Comparison of ENCODE assay signal across 9 cellular contexts in genomic region chr7:47578581-47579270, GRCh38. TPM values are rescaled to one million over a fixed set of nuclear protein-coding genes. Genes with fewer than 3 reads are reported as not detected.
DNase-seq lines count a peak whose midpoint lies in the region; ATAC-seq, FAIRE-seq and TF ChIP-seq lines count a peak whose summit lies in the region.
"Had no signal": no experiment of that assay in that cellular context is flagged by ENCODE, and none has a peak within 500 bp of the region (broad histone marks: within the 10 kb centered on the region; RNA-seq: fewer than 3 reads in every experiment).

No MANE protein-coding gene starts in this region.

- no peaks in the 10 kb centered on the region for H3K9me3 ChIP-seq in K562 (replicated peaks; ENCODE audit: control insufficient read depth, insufficient read depth, low read depth, low read length)
- no peaks in the 10 kb centered on the region for H3K9me3 ChIP-seq in mesenchymal stem cell (ENCODE audit: control insufficient read depth, low read length)
- H3K9me3 ChIP-seq in transverse colon, result no peaks in the 10 kb centered on the region

- peak; percentile 20 for ATAC-seq in activated CD8-positive, alpha-beta T cell treated with anti-CD3 and anti-CD28 coated beads for 36 hours
- no peak for ATAC-seq in activated CD8-positive, alpha-beta T cell treated with anti-CD3 and anti-CD28 coated beads, Interleukin-2, amount 10 ng/mL, durations not matched to agents 7 days and 5 days
- no peak for ATAC-seq in K562
- no peak for ATAC-seq in HG03280 (IDR thresholded peaks at IDR 0.05; ENCODE audit: unreplicated experiment)

- H3K36me3 Mint-ChIP-seq in activated CD8-positive, alpha-beta T cell treated with anti-CD3 and anti-CD28 coated beads for 36 hours (ENCODE audit: low read depth), result no peaks in the 10 kb centered on the region
- H3K36me3 Mint-ChIP-seq in activated CD8-positive, alpha-beta T cell treated with anti-CD3 and anti-CD28 coated beads, Interleukin-2, amount 10 ng/mL, durations not matched to agents 7 days and 5 days (ENCODE audit: low read depth), result no peaks in the 10 kb centered on the region

- peak overlapping the region; percentile 83 for H2AK5ac ChIP-seq in mesenchymal stem cell (ENCODE audit: low read length, severe bottlenecking)

- no peaks in the 10 kb centered on the region for H4K20me1 ChIP-seq in K562 (replicated peaks; ENCODE audit: control insufficient read depth, insufficient read depth, low read length)

- H4K8ac ChIP-seq in mesenchymal stem cell (ENCODE audit: low read length), result peak overlapping the region; percentile 88

- peak overlapping the region; percentile 58 to 83 for H3K18ac ChIP-seq in mesenchymal stem cell (ENCODE audit: low read depth in 1 of 2, low read length in 2 of 2)

- no peaks in the 10 kb centered on the region for H3K79me2 ChIP-seq in K562 (ENCODE audit: control insufficient read depth, insufficient read depth, low read length)

- TF ChIP-seq POLR2A in K562 (conservative IDR thresholded peaks at IDR 0.05) (no peak), transverse colon (IDR thresholded peaks at IDR 0.05) (no peak)

- FAIRE-seq in K562 (lab: Jason Lieb, UNC) (no peak), frontal cortex (lab: Jason Lieb, UNC) (no peak)

- CTCF ChIA-PET in activated CD8-positive, alpha-beta T cell treated with anti-CD3 and anti-CD28 coated beads for 36 hours (lab: Charles Lee), result interaction anchor here (0.8 kb wide), 1 partner anchor 64 kb away, joined by 3 read pairs; no protein-coding TSS in a partner anchor
- CTCF ChIA-PET in activated CD8-positive, alpha-beta T cell treated with anti-CD3 and anti-CD28 coated beads, Interleukin-2, amount 10 ng/mL, durations not matched to agents 7 days and 5 days (lab: Charles Lee), result no interaction called here
- CTCF ChIA-PET in K562 (lab: Yijun Ruan, JAX; ENCODE audit: low intra/inter-chr PET ratio), result interaction anchor here (0.7 kb wide), 1 partner anchor 1148 kb away, joined by 3 read pairs; no protein-coding TSS in a partner anchor

- peaks cover 23% of the 10 kb centered on the region for H3K27me3 Mint-ChIP-seq in activated CD8-positive, alpha-beta T cell treated with anti-CD3 and anti-CD28 coated beads for 36 hours
- H3K27me3 Mint-ChIP-seq in activated CD8-positive, alpha-beta T cell treated with anti-CD3 and anti-CD28 coated beads, Interleukin-2, amount 10 ng/mL, durations not matched to agents 7 days and 5 days (ENCODE audit: low read depth), result peaks cover 31% of the 10 kb centered on the region

- peak overlapping the region; percentile 69 to 82 for H2BK12ac ChIP-seq in mesenchymal stem cell (ENCODE audit: low read length in 2 of 2)

- H3K4me1 Mint-ChIP-seq in activated CD8-positive, alpha-beta T cell treated with anti-CD3 and anti-CD28 coated beads for 36 hours (ENCODE audit: low read depth), result peaks cover 5% of the 10 kb centered on the region
- H3K4me1 Mint-ChIP-seq in activated CD8-positive, alpha-beta T cell treated with anti-CD3 and anti-CD28 coated beads, Interleukin-2, amount 10 ng/mL, durations not matched to agents 7 days and 5 days (ENCODE audit: low read depth), result peaks cover 4% of the 10 kb centered on the region

- H2BK15ac ChIP-seq in mesenchymal stem cell (ENCODE audit: low read depth, poor library complexity, severe bottlenecking), result no peak overlapping the region

- H3K9me3 Mint-ChIP-seq in activated CD8-positive, alpha-beta T cell treated with anti-CD3 and anti-CD28 coated beads for 36 hours, result no peaks in the 10 kb centered on the region
- no peaks in the 10 kb centered on the region for H3K9me3 Mint-ChIP-seq in activated CD8-positive, alpha-beta T cell treated with anti-CD3 and anti-CD28 coated beads, Interleukin-2, amount 10 ng/mL, durations not matched to agents 7 days and 5 days (ENCODE audit: insufficient read depth)

- no peak overlapping the region for H3K4me3 Mint-ChIP-seq in activated CD8-positive, alpha-beta T cell treated with anti-CD3 and anti-CD28 coated beads for 36 hours
- no peak overlapping the region for H3K4me3 Mint-ChIP-seq in activated CD8-positive, alpha-beta T cell treated with anti-CD3 and anti-CD28 coated beads, Interleukin-2, amount 10 ng/mL, durations not matched to agents 7 days and 5 days

- H3K4ac ChIP-seq in mesenchymal stem cell (ENCODE audit: low read depth in 1 of 2, low read length in 2 of 2), result peak overlapping the region; percentile 78 to 87

- WGBS in K562 (ENCODE audit: insufficient coverage, low coverage, missing lambda C conversion rate), result 3% methylated on average over 17 of the region's 18 CpGs
- 37% methylated on average over 16 of the region's 18 CpGs for WGBS in mesenchymal stem cell
- WGBS in transverse colon (ENCODE audit: low coverage in 1 of 2), 2 donors, result 61 to 67% methylated on average over 3 to 18 of the region's 18 CpGs

- POLR2A ChIA-PET in activated CD8-positive, alpha-beta T cell treated with anti-CD3 and anti-CD28 coated beads for 36 hours (lab: Charles Lee), result no interaction called here
- POLR2A ChIA-PET in activated CD8-positive, alpha-beta T cell treated with anti-CD3 and anti-CD28 coated beads, Interleukin-2, amount 10 ng/mL, durations not matched to agents 7 days and 5 days (lab: Charles Lee), result no interaction called here
- POLR2A ChIA-PET in K562 (lab: Yijun Ruan, JAX), result interaction anchor here (0.9 kb wide), 1 partner anchor 347 kb away, joined by 3 read pairs; no protein-coding TSS in a partner anchor

- no peaks in the 10 kb centered on the region for H3K9me1 ChIP-seq in K562 (ENCODE audit: control insufficient read depth, insufficient read depth, low read length)

- peak overlapping the region; percentile 85 for H2BK120ac ChIP-seq in mesenchymal stem cell (ENCODE audit: low read depth, low read length)

- no peak for TF ChIP-seq EP300 in K562 (IDR thresholded peaks at IDR 0.05; ENCODE audit: low read length)
- TF ChIP-seq EP300 in transverse colon (IDR thresholded peaks at IDR 0.05; ENCODE audit: low read depth), result no peak

- H3K4me1 ChIP-seq in K562 (replicated peaks in 1 of 2; ENCODE audit: control insufficient read depth in 2 of 2, insufficient read depth in 2 of 2, low read length in 2 of 2), result no peaks in the 10 kb centered on the region
- H3K4me1 ChIP-seq in mesenchymal stem cell (ENCODE audit: control insufficient read depth, insufficient read depth, low read depth, low read length), result peaks cover 36% of the 10 kb centered on the region
- peaks cover 30 to 84% (median 58%) of the 10 kb centered on the region in 4 donors for H3K4me1 ChIP-seq in transverse colon

- H3K79me1 ChIP-seq in mesenchymal stem cell (replicated peaks; ENCODE audit: low read length, poor library complexity, severe bottlenecking), result peaks cover 14% of the 10 kb centered on the region

- in situ Hi-C loops in K562 (cut with MboI), result no loop called here
- in situ Hi-C loops in transverse colon (cut with MboI; ENCODE audit: low pct_ligation_motif_present in 1 of 4, low pct_unique_long_range_greater_than_20kb in 1 of 4, low sequenced_read_pairs in 3 of 4), result loop anchor here in 2 of 4 donors (25.0 kb wide), 2 partner anchors 116 to 234 kb away; no protein-coding TSS in a partner anchor

- H3K14ac ChIP-seq in mesenchymal stem cell (ENCODE audit: low read length in 2 of 2), result peak overlapping the region in 1 of 2 experiments; percentile 78

- TF ChIP-seq CTCF in activated CD8-positive, alpha-beta T cell treated with anti-CD3 and anti-CD28 coated beads for 36 hours (IDR thresholded peaks at IDR 0.05), result no peak
- no peak for TF ChIP-seq CTCF in K562 (IDR thresholded peaks at IDR 0.05 in 2 of 3, conservative IDR thresholded peaks at IDR 0.05 in 1 of 3; ENCODE audit: insufficient read depth in 2 of 3, low read depth in 1 of 3, low read length in 3 of 3)
- TF ChIP-seq CTCF in transverse colon (IDR thresholded peaks at IDR 0.05), result no peak

- peak overlapping the region; percentile 93 for H4K91ac ChIP-seq in mesenchymal stem cell (ENCODE audit: low read length)

- DNase-seq in activated CD8-positive, alpha-beta T cell treated with anti-CD3 and anti-CD28 coated beads for 36 hours, result peak; percentile 14
- DNase-seq in activated CD8-positive, alpha-beta T cell treated with anti-CD3 and anti-CD28 coated beads, Interleukin-2, amount 10 ng/mL, durations not matched to agents 7 days and 5 days, result no peak
- DNase-seq in K562 (ENCODE audit: extremely low read depth in 1 of 4, low spot score in 3 of 4) (no peak), mesenchymal stem cell (peak; percentile 90), transverse colon (no peak), iPS-NIHi11 (ENCODE audit: low spot score) (no peak), frontal cortex (ENCODE audit: low spot score in 2 of 2) (no peak)

- H2BK5ac ChIP-seq in mesenchymal stem cell (ENCODE audit: low read depth, low read length, poor library complexity, severe bottlenecking), result no peak overlapping the region

- intact Hi-C loops in activated CD8-positive, alpha-beta T cell treated with anti-CD3 and anti-CD28 coated beads for 36 hours (cut with micrococcal nuclease), result no loop called here
- intact Hi-C loops in K562 (cut with micrococcal nuclease), result no loop called here
- intact Hi-C loops in transverse colon (cut with DNase I; ENCODE audit: low total_unique reads), result no loop called here

- H3K27me3 ChIP-seq in K562 (ENCODE audit: control insufficient read depth in 2 of 2, insufficient read depth in 2 of 2, low read length in 2 of 2) (peaks cover 3 to 52% of the 10 kb centered on the region in 2 experiments; a peak in 3 of 5 replicates), mesenchymal stem cell (ENCODE audit: control insufficient read depth in 1 of 2, insufficient read depth in 1 of 2, low read length in 2 of 2) (peaks cover 0 to 38% of the 10 kb centered on the region in 2 experiments), transverse colon (no peaks in the 10 kb centered on the region)

- H3K27ac ChIP-seq in K562 (ENCODE audit: extremely low read depth, low read depth, low read length), result no peak overlapping the region
- H3K27ac ChIP-seq in mesenchymal stem cell (ENCODE audit: low read length, poor library complexity, severe bottlenecking), result no peak overlapping the region
- peak overlapping the region; percentile 82 to 93 (median 90) for H3K27ac ChIP-seq in transverse colon
- H3K27ac ChIP-seq: epithelial cell of prostate had no signal

- no peak overlapping the region for H2AFZ ChIP-seq in K562 (ENCODE audit: low read depth, low read length)
- H2AFZ ChIP-seq in mesenchymal stem cell (ENCODE audit: low read depth, low read length), result no peak overlapping the region

- BruUV-seq in K562 (replicated peaks; lab: Mats Ljungman, UMichigan), result no TSS peak

- H3K4me3 ChIP-seq in K562 (no peak overlapping the region), mesenchymal stem cell (ENCODE audit: insufficient read depth in 1 of 2, low read depth in 1 of 2, low read length in 2 of 2) (peak overlapping the region in 1 of 2 experiments; percentile 35), transverse colon (no peak overlapping the region)

- H3K36me3 ChIP-seq in K562 (ENCODE audit: control insufficient read depth, insufficient read depth, low read length), result no peaks in the 10 kb centered on the region
- peaks cover 0 to 18% of the 10 kb centered on the region in 2 experiments for H3K36me3 ChIP-seq in mesenchymal stem cell (ENCODE audit: control insufficient read depth in 1 of 2, insufficient read depth in 2 of 2, low read depth in 1 of 2, low read length in 2 of 2)
- no peaks in the 10 kb centered on the region for H3K36me3 ChIP-seq in transverse colon

- H3K4me2 ChIP-seq in K562 (ENCODE audit: insufficient read depth, low read length), result no peak overlapping the region
- H3K4me2 ChIP-seq in mesenchymal stem cell (ENCODE audit: low read length, poor library complexity, severe bottlenecking), result no peak overlapping the region

- no peak overlapping the region for H3K27ac Mint-ChIP-seq in activated CD8-positive, alpha-beta T cell treated with anti-CD3 and anti-CD28 coated beads for 36 hours
- H3K27ac Mint-ChIP-seq in activated CD8-positive, alpha-beta T cell treated with anti-CD3 and anti-CD28 coated beads, Interleukin-2, amount 10 ng/mL, durations not matched to agents 7 days and 5 days, result no peak overlapping the region

- TF ChIP-seq RAD21 in K562 (CRISPR knock-in tag; conservative IDR thresholded peaks at IDR 0.05 in 1 of 2, IDR thresholded peaks at IDR 0.05 in 1 of 2), result no peak

- H3K9ac ChIP-seq in K562 (ENCODE audit: insufficient read depth in 1 of 2, low read depth in 2 of 2, low read length in 2 of 2) (no peak overlapping the region), mesenchymal stem cell (ENCODE audit: low read length) (peak overlapping the region; percentile 60)

- H3K23ac ChIP-seq in mesenchymal stem cell (ENCODE audit: low read length in 2 of 2), result no peak overlapping the region

RNA-seq across cellular contexts. Expression of gene TNS3, which starts 3.2 kb away (rescaled TPM):
- under 1 TPM; 0.04 to 0.16 TPM for total RNA-seq in activated CD8-positive, alpha-beta T cell treated with anti-CD3 and anti-CD28 coated beads for 36 hours
- not detected for total RNA-seq in activated CD8-positive, alpha-beta T cell treated with anti-CD3 and anti-CD28 coated beads, Interleukin-2, amount 10 ng/mL, durations not matched to agents 7 days and 5 days
- total RNA-seq in K562 (2011; cell fraction: chromatin; rRNA removed; ENCODE audit: low replicate concordance), result not detected in 2 replicates
- under 0.01 TPM in 1 of 2 replicates, not detected in the other for total RNA-seq in K562 (2011; cell fraction: nucleolus; rRNA removed)
- total RNA-seq in K562 (2011; cell fraction: nucleoplasm; rRNA removed), result not detected in 2 replicates
- total RNA-seq in K562 (2014; rRNA removed) (not detected in 2 replicates), K562 (2014; rRNA removed; fragmentation: Illumina TruSeq; extraction: Trizol) (not detected in 2 replicates), K562 (2015; rRNA removed; fragmentation: Illumina TruSeq; extraction: Trizol) (0.04 TPM in 1 of 2 replicates, not detected in the other), K562 (2021) (0.20 and 0.47 TPM in 2 replicates), transverse colon (100 to 1,000 TPM in 1 of 4 donors, 10 to 100 TPM in 3; 58.5 to 104 (median 72.7) TPM), frontal cortex (6.1 TPM)
- polyA plus RNA-seq in K562 (2011; rRNA removed) (not detected in 2 replicates), K562 (2014; fragmentation: Illumina TruSeq; extraction: Trizol) (not detected in 2 replicates), K562 (2014; fragmentation: Nextera tagmentation; extraction: Ambion mirVana) (not detected), K562 (2014; rRNA removed) (not detected in 2 replicates)
- not detected in 2 replicates for polyA plus RNA-seq in K562 (2011; cell fraction: cytosol; rRNA removed)
- 0.04 TPM in 1 of 2 replicates, not detected in the other for polyA plus RNA-seq in K562 (2011; cell fraction: nucleus; rRNA removed)
- polyA plus RNA-seq in K562 (2012), result 0.03 and 0.36 TPM in 2 replicates
- polyA minus RNA-seq in K562 (2011; rRNA and poly(A)+ RNA removed), result 0.18 TPM in 1 of 2 replicates, not detected in the other
- 0.27 TPM in 1 of 2 replicates, not detected in the other for polyA minus RNA-seq in K562 (2011; cell fraction: cytosol; rRNA and poly(A)+ RNA removed)
- polyA minus RNA-seq in K562 (2011; cell fraction: nucleus; rRNA and poly(A)+ RNA removed), result under 0.01 and 0.22 TPM in 2 replicates
- polyA plus RNA-seq in mesenchymal stem cell (2013, experiment 1 of 2), result 142 TPM
- 136 TPM for polyA plus RNA-seq in mesenchymal stem cell (2013, experiment 2 of 2)

Comparison
In these comparisons a context has a peak if more than half of its experiments do, and no peak if none do; other contexts are left out.
1. DNase-seq: peak in activated CD8-positive, alpha-beta T cell treated with anti-CD3 and anti-CD28 coated beads for 36 hours (single experiment) and mesenchymal stem cell (single experiment); none in activated CD8-positive, alpha-beta T cell treated with anti-CD3 and anti-CD28 coated beads, Interleukin-2, amount 10 ng/mL, durations not matched to agents 7 days and 5 days (single experiment), K562 (0 of 4), transverse colon (single experiment), iPS-NIHi11 (single experiment) and frontal cortex (0 of 2).
2. H3K27ac ChIP-seq: peak in transverse colon (4 of 4); none in K562 (single experiment) and mesenchymal stem cell (single experiment).